18 cellular contexts compared by ENCODE assay signal in genomic region chr19:8377598-8377997, GRCh38.
"Had no signal": no experiment of that assay in that cellular context is flagged by ENCODE, and none has a peak within 500 bp of the region (broad histone marks: within the 10 kb centered on the region; RNA-seq: fewer than 3 reads in every experiment).

No MANE protein-coding gene starts in this region.

- H3K9me3 ChIP-seq: tibial artery had no signal

- H3K4me3 Mint-ChIP-seq: activated naive CD4-positive, alpha-beta T cell treated with anti-CD3 and anti-CD28 coated beads, Interleukin-2, amount 50 U/mL, for 24 hours; activated T-cell treated with anti-CD3 and anti-CD28 coated beads, Interleukin-2, amount 50 U/mL, for 72 hours; effector memory CD8-positive, alpha-beta T cell; natural killer cell treated with Interleukin-12 subunit alpha and Interleukin-12 subunit beta and Interleukin-15 and Interleukin-18, amount 100 ng/mL, for 72 hours had no signal

- H3K36me3 ChIP-seq: cardiac muscle cell had no signal

- H3K27me3 Mint-ChIP-seq: activated naive CD4-positive, alpha-beta T cell treated with anti-CD3 and anti-CD28 coated beads, Interleukin-2, amount 50 U/mL, for 24 hours; effector memory CD8-positive, alpha-beta T cell; natural killer cell treated with Interleukin-12 subunit alpha and Interleukin-12 subunit beta and Interleukin-15 and Interleukin-18, amount 100 ng/mL, for 72 hours had no signal

- ATAC-seq: activated T-cell treated with anti-CD3 and anti-CD28 coated beads, Interleukin-2, amount 50 U/mL, for 72 hours; effector memory CD8-positive, alpha-beta T cell; foreskin keratinocyte; left colon had no signal

- H3K27ac ChIP-seq: cardiac muscle cell, foreskin keratinocyte, tibial artery had no signal

- DNase-seq: activated CD4-positive, alpha-beta T cell treated with anti-CD3 and anti-CD28 coated beads, Interleukin-2, amount 50 U/mL, for 1 hour; activated CD4-positive, CD25-positive, alpha-beta regulatory T cell treated with anti-CD3 and anti-CD28 coated beads, Interleukin-2, amount 50 U/mL, for 72 hours; activated effector memory CD4-positive, alpha-beta T cell treated with anti-CD3 and anti-CD28 coated beads, Interleukin-2, amount 50 U/mL, for 16 hours; activated T-cell treated with anti-CD3 and anti-CD28 coated beads, Interleukin-2, amount 50 U/mL, for 72 hours; effector memory CD8-positive, alpha-beta T cell; foreskin keratinocyte; hippocampal formation; islet precursor cell; left colon; retina; stimulated activated CD4-positive, alpha-beta T cell treated with anti-CD3 and anti-CD28 coated beads, Interleukin-2, amount 100 ng/mL, for 24 hours; stimulated activated naive CD4-positive, alpha-beta T cell treated with Interleukin-2 at 50 U/mL for 16 hours; substantia nigra; tibial artery had no signal

- H3K27me3 ChIP-seq: cardiac muscle cell, foreskin keratinocyte, tibial artery had no signal

- H3K27ac Mint-ChIP-seq: activated naive CD4-positive, alpha-beta T cell treated with anti-CD3 and anti-CD28 coated beads, Interleukin-2, amount 50 U/mL, for 24 hours; activated T-cell treated with anti-CD3 and anti-CD28 coated beads, Interleukin-2, amount 50 U/mL, for 72 hours; natural killer cell treated with Interleukin-12 subunit alpha and Interleukin-12 subunit beta and Interleukin-15 and Interleukin-18, amount 100 ng/mL, for 72 hours had no signal

- H3K9me3 Mint-ChIP-seq: activated naive CD4-positive, alpha-beta T cell treated with anti-CD3 and anti-CD28 coated beads, Interleukin-2, amount 50 U/mL, for 24 hours; effector memory CD8-positive, alpha-beta T cell; natural killer cell treated with Interleukin-12 subunit alpha and Interleukin-12 subunit beta and Interleukin-15 and Interleukin-18, amount 100 ng/mL, for 72 hours had no signal

- H3K36me3 Mint-ChIP-seq: natural killer cell treated with Interleukin-12 subunit alpha and Interleukin-12 subunit beta and Interleukin-15 and Interleukin-18, amount 100 ng/mL, for 72 hours had no signal

- H3K4me1 ChIP-seq: foreskin keratinocyte had no signal

- H3K4me3 ChIP-seq: cardiac muscle cell, lung, tibial artery had no signal
